8 cellular contexts compared by ENCODE assay signal in the genomic region with DNA sequence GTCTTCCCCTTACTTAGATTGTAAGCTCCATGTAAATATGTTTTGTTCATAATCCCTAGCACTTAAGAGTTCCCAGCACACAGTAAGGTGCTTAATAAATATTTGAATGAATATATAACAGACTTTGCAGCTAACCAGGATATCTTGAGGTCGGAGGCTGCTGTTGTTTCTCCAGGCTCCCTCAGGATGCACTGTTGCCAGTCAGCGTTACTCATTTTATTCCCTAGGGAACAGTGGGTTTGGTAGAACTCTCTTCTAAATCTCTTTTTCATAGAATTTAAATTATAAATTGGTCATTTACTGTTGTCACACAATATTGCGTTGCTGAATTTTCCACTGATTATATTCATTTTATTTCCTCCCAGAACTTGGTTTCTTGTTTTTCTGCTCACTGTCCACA. TPM values are rescaled to one million over a fixed set of nuclear protein-coding genes. Genes with fewer than 3 reads are reported as not detected.
DNase-seq lines count a peak whose midpoint lies in the region; ATAC-seq, FAIRE-seq and TF ChIP-seq lines count a peak whose summit lies in the region.

No MANE protein-coding gene starts in this region.

- H3K9me3 ChIP-seq in CD8-positive, alpha-beta T cell (ENCODE audit: low read length): no peaks in the 10 kb centered on the region
- H3K9me3 ChIP-seq in duodenal mucosa (ENCODE audit: control insufficient read depth in 1 of 2, low read length in 2 of 2) (no peaks in the 10 kb centered on the region), neuronal stem cell (replicated peaks in 1 of 2; ENCODE audit: control insufficient read depth in 2 of 2, insufficient read depth in 1 of 2, low read depth in 1 of 2, low read length in 2 of 2) (peaks cover 0 to 4% of the 10 kb centered on the region in 2 donors)

- H3K27me3 Mint-ChIP-seq in CD8-positive, alpha-beta T cell (ENCODE audit: low read depth): peaks cover 3% of the 10 kb centered on the region

- H3K27me3 ChIP-seq in CD8-positive, alpha-beta T cell (ENCODE audit: insufficient read depth, low read length): no peaks in the 10 kb centered on the region
- H3K27me3 ChIP-seq in duodenal mucosa (ENCODE audit: control insufficient read depth in 1 of 2, insufficient read depth in 2 of 2, low read length in 2 of 2) (no peaks in the 10 kb centered on the region), neuronal stem cell (ENCODE audit: control insufficient read depth in 3 of 3, insufficient read depth in 3 of 3, low read depth in 1 of 3, low read length in 3 of 3) (no peaks in the 10 kb centered on the region)

- no peak overlapping the region for H3K4me2 ChIP-seq in neuronal stem cell (ENCODE audit: insufficient read depth, low read length, poor library complexity, severe bottlenecking)

- no peak overlapping the region for H2BK5ac ChIP-seq in neuronal stem cell (ENCODE audit: low read length)

- no peak for FAIRE-seq in HTR-8/SVneo (lab: Jason Lieb, UNC)

- H3K9ac ChIP-seq in duodenal mucosa (ENCODE audit: low read depth in 1 of 2, low read length in 2 of 2) (peak overlapping the region; percentile 40 to 81), neuronal stem cell (ENCODE audit: low read depth, low read length, poor library complexity) (no peak overlapping the region)

- peak overlapping the region; percentile 85 for H3K4me3 Mint-ChIP-seq in CD8-positive, alpha-beta T cell

- H3K9me3 Mint-ChIP-seq in CD8-positive, alpha-beta T cell: no peaks in the 10 kb centered on the region

- H3K4ac ChIP-seq in neuronal stem cell (ENCODE audit: low read length): no peak overlapping the region

- peaks cover 25% of the 10 kb centered on the region for H3K4me1 ChIP-seq in CD8-positive, alpha-beta T cell (ENCODE audit: insufficient read depth, low read length)
- H3K4me1 ChIP-seq in duodenal mucosa (ENCODE audit: control insufficient read depth in 1 of 2, insufficient read depth in 2 of 2, low read length in 2 of 2): peaks cover 8 to 19% of the 10 kb centered on the region in 2 donors
- H3K4me1 ChIP-seq in neuronal stem cell (ENCODE audit: control insufficient read depth in 2 of 2, insufficient read depth in 1 of 2, low read depth in 1 of 2, low read length in 2 of 2): peaks cover 0 to 7% of the 10 kb centered on the region in 2 donors

- H3K4me1 Mint-ChIP-seq in CD8-positive, alpha-beta T cell (ENCODE audit: low read depth): peaks cover 24% of the 10 kb centered on the region

- H4K8ac ChIP-seq in neuronal stem cell (ENCODE audit: low read depth, low read length): no peak overlapping the region

- no peak for TF ChIP-seq CTCF in CD8-positive, alpha-beta T cell (IDR thresholded peaks at IDR 0.05)

- no peak overlapping the region for H3K23ac ChIP-seq in neuronal stem cell (ENCODE audit: low read depth, low read length, poor library complexity)

- H3K27ac Mint-ChIP-seq in CD8-positive, alpha-beta T cell: peak overlapping the region; percentile 94

- CTCF ChIA-PET in CD8-positive, alpha-beta T cell (lab: Charles Lee): interaction anchor here (0.9 to 2.2 kb wide), 6 partner anchors 8 to 55 kb away, joined by 3 to 6 read pairs (median 4); partner anchors contain the start of gene NAT10

- no peak overlapping the region for H4K91ac ChIP-seq in neuronal stem cell (ENCODE audit: low read depth, low read length, poor library complexity)

- peak overlapping the region; percentile 93 for H2AFZ ChIP-seq in neuronal stem cell (ENCODE audit: low read length)

- H2BK120ac ChIP-seq in neuronal stem cell (ENCODE audit: low read depth, low read length): no peak overlapping the region

- H3K79me1 ChIP-seq in neuronal stem cell (ENCODE audit: low read depth, low read length): peaks cover 6% of the 10 kb centered on the region

- H3K18ac ChIP-seq in neuronal stem cell (ENCODE audit: low read length): no peak overlapping the region

- WGBS in neuronal stem cell (ENCODE audit: extremely low coverage in 2 of 2, insufficient read length in 2 of 2, insufficient replicate concordance in 1 of 2), 2 donors: no CpG with 5 or more reads among the region's 3 CpGs

- H3K36me3 Mint-ChIP-seq in CD8-positive, alpha-beta T cell: peaks cover 16% of the 10 kb centered on the region

- ATAC-seq in CD8-positive, alpha-beta T cell: no peak

- H3K36me3 ChIP-seq in CD8-positive, alpha-beta T cell (ENCODE audit: insufficient read depth, low read length): no peaks in the 10 kb centered on the region
- H3K36me3 ChIP-seq in duodenal mucosa (ENCODE audit: control insufficient read depth in 1 of 2, insufficient read depth in 2 of 2, low read length in 2 of 2) (peaks cover 0 to 4% of the 10 kb centered on the region in 2 donors), neuronal stem cell (replicated peaks in 1 of 2; ENCODE audit: control insufficient read depth in 2 of 2, insufficient read depth in 2 of 2, low read length in 2 of 2) (peaks cover 0 to 29% of the 10 kb centered on the region in 2 donors)

- H3K27ac ChIP-seq in CD8-positive, alpha-beta T cell (ENCODE audit: low read depth, low read length): no peak overlapping the region
- H3K27ac ChIP-seq in duodenal mucosa (ENCODE audit: low read depth, low read length) (no peak overlapping the region), neuronal stem cell (replicated peaks; ENCODE audit: low read length) (peak overlapping the region; percentile 93)

- H2BK12ac ChIP-seq in neuronal stem cell (ENCODE audit: low read length): no peak overlapping the region

- no peak for DNase-seq in CD8-positive, alpha-beta T cell
- DNase-seq in NCI-H2171 (lab: John Stamatoyannopoulos, UW) (peak; percentile 49), neuronal stem cell (ENCODE audit: low spot score) (no peak), HTR-8/SVneo (ENCODE audit: insufficient read length, low spot score) (no peak), GM19238 (ENCODE audit: insufficient read length, low spot score) (no peak), kidney tubule cell (ENCODE audit: low spot score) (no peak)
- DNase-seq in stimulated activated naive CD4-positive, alpha-beta T cell treated with Interleukin-2 at 50 U/mL for 16 hours (lab: John Stamatoyannopoulos, UW): no peak

- no peak overlapping the region for H2BK15ac ChIP-seq in neuronal stem cell (ENCODE audit: low read length)

- peak overlapping the region; percentile 78 for H3K4me3 ChIP-seq in CD8-positive, alpha-beta T cell (ENCODE audit: low read depth, low read length)
- peak overlapping the region; percentile 82 to 95 for H3K4me3 ChIP-seq in duodenal mucosa (ENCODE audit: low read depth in 1 of 2, low read length in 2 of 2)
- H3K4me3 ChIP-seq in neuronal stem cell (ENCODE audit: low read length in 2 of 2): peak overlapping the region in 1 of 2 donors; percentile 69

- POLR2A ChIA-PET in CD8-positive, alpha-beta T cell (lab: Charles Lee): interaction anchor here (0.8 to 3.5 kb wide), 8 partner anchors 10 to 866 kb away, joined by 3 to 46 read pairs (median 4); partner anchors contain the start of genes ABTB2, APIP, NAT10 and PDHX

- H2AK5ac ChIP-seq in neuronal stem cell (ENCODE audit: low read depth, low read length): no peak overlapping the region

- intact Hi-C loops in CD8-positive, alpha-beta T cell (cut with DNase I, micrococcal nuclease): loop anchor here (2.0 to 10.0 kb wide), 12 partner anchors 53 to 1612 kb away; partner anchors contain the start of genes FBXO3 (in 2 of the 2), TCP11L1 (in 2 of the 2), CAT (in 1 of the 2) and CSTF3 (in 1 of the 2)

- no peak overlapping the region for H3K14ac ChIP-seq in neuronal stem cell (ENCODE audit: low read length)

RNA-seq across cellular contexts. Expression of gene CAPRIN1, which starts 1.0 kb away (rescaled TPM):
- total RNA-seq in CD8-positive, alpha-beta T cell: 100 to 1,000 TPM in 1 of 2 experiments, 10 to 100 TPM in 1; 92.8 to 102 TPM
- 253 TPM for polyA plus RNA-seq in neuronal stem cell (2013, experiment 1 of 2)
- 249 TPM for polyA plus RNA-seq in neuronal stem cell (2013, experiment 2 of 2)

RNA-seq across cellular contexts. Expression of gene NAT10, which starts 54.9 kb away (rescaled TPM):
- total RNA-seq in CD8-positive, alpha-beta T cell: 10 to 100 TPM; 51.1 to 59.6 TPM
- polyA plus RNA-seq in neuronal stem cell (2013, experiment 1 of 2): 25.0 TPM
- 25.5 TPM for polyA plus RNA-seq in neuronal stem cell (2013, experiment 2 of 2)
